Comparison of ENCODE assay signal across 9 cellular contexts in genomic region chr10:86349474-86349873, GRCh38.
DNase-seq lines count a peak whose midpoint lies in the region; ATAC-seq and TF ChIP-seq lines count a peak whose summit lies in the region.
"Had no signal": no experiment of that assay in that cellular context is flagged by ENCODE, and none has a peak within 500 bp of the region (broad histone marks: within the 10 kb centered on the region; RNA-seq: fewer than 3 reads in every experiment).

No MANE protein-coding gene starts in this region.

- H3K4me1 ChIP-seq in NT2/D1 (ENCODE audit: insufficient read depth, insufficient read length), result peaks cover 19% of the 10 kb centered on the region

- no peaks in the 10 kb centered on the region for H3K27me3 ChIP-seq in NT2/D1 (ENCODE audit: insufficient read depth, insufficient read length)

- no peaks in the 10 kb centered on the region for H3K36me3 ChIP-seq in NT2/D1 (ENCODE audit: insufficient read depth, insufficient read length, low read length)

- DNase-seq in ACHN, result peak; percentile 54
- DNase-seq in NT2/D1 (ENCODE audit: low read depth, low spot score), result peak; percentile 52
- peak; percentile 10 for DNase-seq in fibroblast of pulmonary artery (ENCODE audit: low read depth)
- no peak for DNase-seq in NCI-H1436 treated with DMSO at 0.1 percent for 48 hours (lab: John Stamatoyannopoulos, UW)
- no peak for DNase-seq in amniotic stem cell (lab: John Stamatoyannopoulos, UW)
- DNase-seq in stimulated activated CD4-positive, alpha-beta T cell treated with anti-CD3 and anti-CD28 coated beads, Interleukin-12 subunit alpha, Interleukin-12 subunit beta, amount 100 ng/mL, for 4 hours, result no peak
- DNase-seq in NK-92 (lab: John Stamatoyannopoulos, UW; ENCODE audit: unreplicated experiment), result no peak
- DNase-seq: NCI-H774 had no signal

- H3K9me3 ChIP-seq in NT2/D1 (ENCODE audit: insufficient read depth, low read length), result no peaks in the 10 kb centered on the region

- peak; percentile 68 for ATAC-seq in GM19351 (IDR thresholded peaks at IDR 0.05; ENCODE audit: unreplicated experiment)

- H3K4me3 ChIP-seq in NT2/D1 (ENCODE audit: insufficient read length, low read depth) (no peak overlapping the region), fibroblast of pulmonary artery (replicated peaks; ENCODE audit: low read depth, low read length) (no peak overlapping the region)

- TF ChIP-seq CTCF in fibroblast of pulmonary artery (IDR thresholded peaks at IDR 0.05; ENCODE audit: low read length, missing control alignments), result peak; percentile 34

- no peak overlapping the region for H3K9ac ChIP-seq in NT2/D1 (ENCODE audit: insufficient read length, low read depth)

- in situ Hi-C loops in ACHN (cut with HindIII; ENCODE audit: low pct_ligation_motif_present, low pct_unique_long_range_greater_than_20kb, low sequenced_read_pairs), result no loop called here

Comparison
In these comparisons a context has a peak if more than half of its experiments do, and no peak if none do; other contexts are left out.
1. DNase-seq: peak in ACHN (single experiment), NT2/D1 (single experiment) and fibroblast of pulmonary artery (single experiment); none in NCI-H1436 treated with DMSO at 0.1 percent for 48 hours (single experiment), amniotic stem cell (single experiment), stimulated activated CD4-positive, alpha-beta T cell treated with anti-CD3 and anti-CD28 coated beads, Interleukin-12 subunit alpha, Interleukin-12 subunit beta, amount 100 ng/mL, for 4 hours (single experiment) and NK-92 (single experiment).